8 cellular contexts compared by ENCODE assay signal in genomic region chr6:140774080-140774505, GRCh38.
DNase-seq lines count a peak whose midpoint lies in the region; ATAC-seq lines count a peak whose summit lies in the region.

No MANE protein-coding gene starts in this region.

- ATAC-seq in GM19372 (IDR thresholded peaks at IDR 0.05; ENCODE audit: low read depth, unreplicated experiment) = peak; percentile 90
- ATAC-seq in HG03196 (IDR thresholded peaks at IDR 0.05; ENCODE audit: unreplicated experiment) = peak; percentile 100

- H3K4me3 ChIP-seq in CD8-positive, alpha-beta memory T cell (ENCODE audit: low read length) = no peak overlapping the region

- no peaks in the 10 kb centered on the region for H3K9me3 ChIP-seq in CD8-positive, alpha-beta memory T cell (ENCODE audit: low read length)

- H3K36me3 Mint-ChIP-seq in CD8-positive, alpha-beta memory T cell = no peaks in the 10 kb centered on the region
- no peaks in the 10 kb centered on the region for H3K36me3 Mint-ChIP-seq in activated naive CD4-positive, alpha-beta T cell treated with anti-CD3 and anti-CD28 coated beads, Interleukin-2, amount 10 ng/mL, durations not matched to agents 7 days and 5 days

- DNase-seq in DMS 273 (lab: John Stamatoyannopoulos, UW; ENCODE audit: unreplicated experiment) (peak; percentile 3), SW480 (ENCODE audit: low spot score) (peak; percentile 7), islet precursor cell (peak; percentile 51)
- no peak for DNase-seq in CD8-positive, alpha-beta memory T cell
- DNase-seq in activated CD8-positive, alpha-beta memory T cell treated with anti-CD3 and anti-CD28 coated beads, Interleukin-2, amount 50 U/mL, for 4 hours = no peak
- no peak for DNase-seq in activated naive CD4-positive, alpha-beta T cell treated with anti-CD3 and anti-CD28 coated beads, Interleukin-2, amount 10 ng/mL, durations not matched to agents 7 days and 5 days

- CTCF ChIA-PET in CD8-positive, alpha-beta memory T cell (lab: Charles Lee) = no interaction called here
- CTCF ChIA-PET in activated naive CD4-positive, alpha-beta T cell treated with anti-CD3 and anti-CD28 coated beads, Interleukin-2, amount 10 ng/mL, durations not matched to agents 7 days and 5 days (lab: Charles Lee) = no interaction called here

- H3K27ac Mint-ChIP-seq in CD8-positive, alpha-beta memory T cell = no peak overlapping the region
- H3K27ac Mint-ChIP-seq in activated naive CD4-positive, alpha-beta T cell treated with anti-CD3 and anti-CD28 coated beads, Interleukin-2, amount 10 ng/mL, durations not matched to agents 7 days and 5 days = no peak overlapping the region

- no peak overlapping the region for H3K27ac ChIP-seq in CD8-positive, alpha-beta memory T cell (ENCODE audit: low read depth, low read length)

- peaks cover 0 to 3% (median 2%) of the 10 kb centered on the region in 3 donors for H3K4me1 Mint-ChIP-seq in CD8-positive, alpha-beta memory T cell
- H3K4me1 Mint-ChIP-seq in activated naive CD4-positive, alpha-beta T cell treated with anti-CD3 and anti-CD28 coated beads, Interleukin-2, amount 10 ng/mL, durations not matched to agents 7 days and 5 days = no peaks in the 10 kb centered on the region

- no peaks in the 10 kb centered on the region for H3K36me3 ChIP-seq in CD8-positive, alpha-beta memory T cell (ENCODE audit: insufficient read depth, low read length)

- no peaks in the 10 kb centered on the region for H3K4me1 ChIP-seq in CD8-positive, alpha-beta memory T cell (ENCODE audit: insufficient read depth, low read length)

- H3K4me3 Mint-ChIP-seq in CD8-positive, alpha-beta memory T cell = no peak overlapping the region
- H3K4me3 Mint-ChIP-seq in activated naive CD4-positive, alpha-beta T cell treated with anti-CD3 and anti-CD28 coated beads, Interleukin-2, amount 10 ng/mL, durations not matched to agents 7 days and 5 days = no peak overlapping the region

- H3K27me3 Mint-ChIP-seq in CD8-positive, alpha-beta memory T cell = peaks cover 0 to 1% of the 10 kb centered on the region in 2 donors
- no peaks in the 10 kb centered on the region for H3K27me3 Mint-ChIP-seq in activated naive CD4-positive, alpha-beta T cell treated with anti-CD3 and anti-CD28 coated beads, Interleukin-2, amount 10 ng/mL, durations not matched to agents 7 days and 5 days

- POLR2A ChIA-PET in CD8-positive, alpha-beta memory T cell (lab: Charles Lee) = no interaction called here

- H3K27me3 ChIP-seq in CD8-positive, alpha-beta memory T cell (ENCODE audit: insufficient read depth, low read length, poor library complexity, severe bottlenecking) = no peaks in the 10 kb centered on the region

- peaks cover 0 to 3% (median 0%) of the 10 kb centered on the region in 5 donors for H3K9me3 Mint-ChIP-seq in CD8-positive, alpha-beta memory T cell
- H3K9me3 Mint-ChIP-seq in activated naive CD4-positive, alpha-beta T cell treated with anti-CD3 and anti-CD28 coated beads, Interleukin-2, amount 10 ng/mL, durations not matched to agents 7 days and 5 days = peaks cover 2% of the 10 kb centered on the region

Comparison
In these comparisons a context has a peak if more than half of its experiments do, and no peak if none do; other contexts are left out.
1. DNase-seq: peak in DMS 273 (single experiment), SW480 (single experiment) and islet precursor cell (single experiment); none in CD8-positive, alpha-beta memory T cell (0 of 5), activated CD8-positive, alpha-beta memory T cell treated with anti-CD3 and anti-CD28 coated beads, Interleukin-2, amount 50 U/mL, for 4 hours (single experiment) and activated naive CD4-positive, alpha-beta T cell treated with anti-CD3 and anti-CD28 coated beads, Interleukin-2, amount 10 ng/mL, durations not matched to agents 7 days and 5 days (single experiment).